ENCODE assay signal across 1 cellular context in the genomic region with DNA sequence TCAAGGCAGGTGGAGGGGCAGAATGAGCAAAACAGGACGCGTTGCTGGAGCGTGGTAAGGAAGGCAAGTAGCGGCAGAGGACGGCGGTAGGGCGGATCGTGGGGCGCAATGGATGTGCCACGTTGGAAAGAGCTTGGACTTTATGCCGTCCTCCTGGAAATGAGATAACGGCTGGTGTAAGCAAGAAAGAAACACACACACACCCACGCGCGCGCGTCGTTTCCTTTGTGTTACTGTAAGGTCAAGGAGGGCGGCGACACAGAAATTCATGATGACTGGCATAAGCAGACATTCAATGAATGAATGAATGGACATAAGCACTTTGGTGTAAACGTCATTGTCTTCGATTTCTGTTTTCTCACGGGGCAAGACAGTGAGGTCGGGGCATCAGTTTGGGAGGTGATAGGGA.
A peak's percentile ranks its signal among the peaks of the same experiment; 100 is the strongest.
TF ChIP-seq lines count a peak whose summit lies in the region.

No MANE protein-coding gene starts in this region.

TF ChIP-seq in HepG2, 621 proteins besides CTCF, POLR2A, EP300 and RAD21 (continued from another document):
- TF ChIP-seq, protein P1, sequence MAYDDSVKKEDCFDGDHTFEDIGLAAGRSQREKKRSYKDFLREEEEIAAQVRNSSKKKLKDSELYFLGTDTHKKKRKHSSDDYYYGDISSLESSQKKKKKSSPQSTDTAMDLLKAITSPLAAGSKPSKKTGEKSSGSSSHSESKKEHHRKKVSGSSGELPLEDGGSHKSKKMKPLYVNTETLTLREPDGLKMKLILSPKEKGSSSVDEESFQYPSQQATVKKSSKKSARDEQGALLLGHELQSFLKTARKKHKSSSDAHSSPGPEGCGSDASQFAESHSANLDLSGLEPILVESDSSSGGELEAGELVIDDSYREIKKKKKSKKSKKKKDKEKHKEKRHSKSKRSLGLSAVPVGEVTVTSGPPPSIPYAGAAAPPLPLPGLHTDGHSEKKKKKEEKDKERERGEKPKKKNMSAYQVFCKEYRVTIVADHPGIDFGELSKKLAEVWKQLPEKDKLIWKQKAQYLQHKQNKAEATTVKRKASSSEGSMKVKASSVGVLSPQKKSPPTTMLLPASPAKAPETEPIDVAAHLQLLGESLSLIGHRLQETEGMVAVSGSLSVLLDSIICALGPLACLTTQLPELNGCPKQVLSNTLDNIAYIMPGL (CRISPR knock-in tag; IDR thresholded peaks at IDR 0.05; ENCODE audit: borderline replicate concordance in 1 of 2, low read depth in 1 of 2), result peak in 1 of 2 experiments; percentile 31; a peak in 2 of 4 replicates
- TF ChIP-seq ZNF329 (CRISPR knock-in tag; IDR thresholded peaks at IDR 0.05; ENCODE audit: low read depth) (0 out of 2 replicates have a peak, but pooled peaks have one; percentile 2), CBX5 (CRISPR knock-in tag; IDR thresholded peaks at IDR 0.05; ENCODE audit: borderline replicate concordance) (0 out of 2 replicates have a peak, but pooled peaks have one; percentile 12)
TF ChIP-seq in HepG2: peak in this region for 37.
